ENCODE assay signal across 10 cellular contexts in the genomic region with DNA sequence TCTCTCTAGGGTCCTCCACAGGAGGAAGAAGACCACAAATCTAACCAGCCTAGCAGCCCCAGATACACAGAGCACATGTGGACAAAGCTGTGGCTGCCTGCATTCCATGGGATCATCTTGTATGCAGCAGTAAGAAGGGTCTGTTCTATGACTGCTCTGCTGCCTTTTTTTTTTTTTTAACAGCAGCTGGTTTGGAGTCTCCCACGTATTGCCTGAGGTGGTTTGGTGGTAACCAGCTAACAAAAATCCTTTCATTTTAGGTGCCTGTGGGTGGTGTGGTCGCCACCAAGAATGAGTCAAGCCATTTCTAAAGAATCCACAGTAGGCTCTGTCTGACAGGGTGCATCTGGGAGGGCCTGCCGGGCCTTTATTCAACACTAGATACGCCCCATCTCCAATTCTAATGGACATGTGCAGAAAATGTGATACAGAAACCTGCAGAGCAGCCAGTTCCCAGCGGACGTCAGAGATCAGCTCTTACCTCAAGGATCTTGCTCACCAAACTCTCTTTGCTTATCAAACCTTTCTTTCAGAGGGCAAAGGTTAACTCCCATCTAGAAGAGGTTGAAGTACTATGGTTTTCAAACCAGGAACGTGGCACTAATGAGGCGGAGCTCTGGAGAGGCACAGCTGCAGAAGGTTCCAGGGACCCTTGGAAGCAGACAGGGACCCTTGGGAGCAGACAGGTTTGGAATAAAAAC. TPM values are rescaled to one million over a fixed set of nuclear protein-coding genes. Genes with fewer than 3 reads are reported as not detected.
DNase-seq lines count a peak whose midpoint lies in the region; ATAC-seq and TF ChIP-seq lines count a peak whose summit lies in the region.
"Had no signal": no experiment of that assay in that cellular context is flagged by ENCODE, and none has a peak within 500 bp of the region (broad histone marks: within the 10 kb centered on the region; RNA-seq: fewer than 3 reads in every experiment).

No MANE protein-coding gene starts in this region.

- H3K36me3 ChIP-seq in heart left ventricle: no peaks in the 10 kb centered on the region

- H3K4me3 Mint-ChIP-seq in activated CD4-positive, alpha-beta memory T cell treated with anti-CD3 and anti-CD28 coated beads for 36 hours: no peak overlapping the region
- H3K4me3 Mint-ChIP-seq: neural crest cell had no signal

- no peak for TF ChIP-seq POLR2A in heart left ventricle (IDR thresholded peaks at IDR 0.05)

- H3K4me1 Mint-ChIP-seq in activated CD4-positive, alpha-beta memory T cell treated with anti-CD3 and anti-CD28 coated beads for 36 hours (ENCODE audit: low read depth): peaks cover 11% of the 10 kb centered on the region
- H3K4me1 Mint-ChIP-seq: neural crest cell had no signal

- no peak overlapping the region for H3K27ac Mint-ChIP-seq in activated CD4-positive, alpha-beta memory T cell treated with anti-CD3 and anti-CD28 coated beads for 36 hours

- H3K27ac ChIP-seq in heart left ventricle: no peak overlapping the region

- WGBS in heart left ventricle, 4 donors: 72 to 77% (median 74%) methylated on average over 8 of the region's 8 CpGs

- no peak for TF ChIP-seq CTCF in fibroblast of villous mesenchyme (IDR thresholded peaks at IDR 0.05; ENCODE audit: insufficient read depth, low read depth, low read length)
- no peak for TF ChIP-seq CTCF in heart left ventricle (IDR thresholded peaks at IDR 0.05)

- peaks cover 9% of the 10 kb centered on the region for H3K9me3 Mint-ChIP-seq in activated CD4-positive, alpha-beta memory T cell treated with anti-CD3 and anti-CD28 coated beads for 36 hours
- H3K9me3 Mint-ChIP-seq: neural crest cell had no signal

- intact Hi-C loops in activated CD4-positive, alpha-beta memory T cell treated with anti-CD3 and anti-CD28 coated beads for 36 hours (cut with micrococcal nuclease): loop anchor here (1.0 to 2.0 kb wide), 3 partner anchors 8 to 166 kb away; no protein-coding TSS in a partner anchor
- intact Hi-C loops in heart left ventricle (cut with DNase I): no loop called here

- DNase-seq in NK-92 treated with Interleukin-12 subunit alpha and Interleukin-12 subunit beta, amount 100 ng/mL, for 24 hours (lab: John Stamatoyannopoulos, UW): peak; percentile 67
- DNase-seq in NK-92 (lab: John Stamatoyannopoulos, UW; ENCODE audit: unreplicated experiment): no peak
- peak; percentile 91 for DNase-seq in activated CD4-positive, alpha-beta memory T cell treated with anti-CD3 and anti-CD28 coated beads for 36 hours
- DNase-seq in fibroblast of villous mesenchyme (ENCODE audit: low read depth): peak; percentile 56
- peak; percentile 34 for DNase-seq in stimulated activated CD8-positive, alpha-beta memory T cell treated with anti-CD3 and anti-CD28 coated beads, Interleukin-7, amount 100 ng/mL, for 24 hours (ENCODE audit: low read depth)
- no peak for DNase-seq in heart left ventricle
- DNase-seq: 8988T had no signal

- no peaks in the 10 kb centered on the region for H3K4me1 ChIP-seq in heart left ventricle

- ATAC-seq in esophagus mucosa (no peak), heart left ventricle (no peak), GM19328 (IDR thresholded peaks at IDR 0.05; ENCODE audit: unreplicated experiment) (no peak)

- H3K9me3 ChIP-seq in heart left ventricle: no peaks in the 10 kb centered on the region

- H3K4me3 ChIP-seq in fibroblast of villous mesenchyme (ENCODE audit: low read depth, low read length) (no peak overlapping the region), heart left ventricle (no peak overlapping the region)

- POLR2A ChIA-PET in activated CD4-positive, alpha-beta memory T cell treated with anti-CD3 and anti-CD28 coated beads for 36 hours (lab: Charles Lee): no interaction called here

- H3K36me3 Mint-ChIP-seq in activated CD4-positive, alpha-beta memory T cell treated with anti-CD3 and anti-CD28 coated beads for 36 hours: peaks cover 16% of the 10 kb centered on the region

- CTCF ChIA-PET in activated CD4-positive, alpha-beta memory T cell treated with anti-CD3 and anti-CD28 coated beads for 36 hours (lab: Charles Lee): interaction anchor here (0.9 to 1.2 kb wide), 2 partner anchors 27 to 167 kb away, joined by 3 read pairs; partner anchors contain the start of gene STX16

- peaks cover 21% of the 10 kb centered on the region for H3K27me3 Mint-ChIP-seq in activated CD4-positive, alpha-beta memory T cell treated with anti-CD3 and anti-CD28 coated beads for 36 hours

- no peaks in the 10 kb centered on the region for H3K27me3 ChIP-seq in heart left ventricle

RNA-seq across cellular contexts. Expression of gene GNAS-AS1, which starts 32.0 kb away (rescaled TPM):
- 1 to 10 TPM; 1.1 to 1.3 TPM for total RNA-seq in activated CD4-positive, alpha-beta memory T cell treated with anti-CD3 and anti-CD28 coated beads for 36 hours
- total RNA-seq in fibroblast of villous mesenchyme: 0.43 and 0.64 TPM in 2 replicates
- total RNA-seq in esophagus mucosa: 0.64 TPM
- total RNA-seq in heart left ventricle: under 1 TPM in 7 of 9 donors, not detected in 2; 0.22 to 0.79 (median 0.29) TPM
- under 1 TPM; 0.17 to 0.91 TPM for polyA plus RNA-seq in heart left ventricle

RNA-seq across cellular contexts. Expression of gene GNAS, which starts 33.8 kb away (rescaled TPM):
- total RNA-seq in activated CD4-positive, alpha-beta memory T cell treated with anti-CD3 and anti-CD28 coated beads for 36 hours: 100 to 1,000 TPM; 658 to 692 TPM
- total RNA-seq in fibroblast of villous mesenchyme: 345 and 361 TPM in 2 replicates
- 361 TPM for total RNA-seq in esophagus mucosa
- total RNA-seq in heart left ventricle: 1,000 to 10,000 TPM; 1,430 to 2,119 (median 1,604) TPM
- 1,000 to 10,000 TPM; 1,246 to 2,999 TPM for polyA plus RNA-seq in heart left ventricle

Comparison
In these comparisons a context has a peak if more than half of its experiments do, and no peak if none do; other contexts are left out.
1. DNase-seq: peak in NK-92 treated with Interleukin-12 subunit alpha and Interleukin-12 subunit beta, amount 100 ng/mL, for 24 hours (single experiment), activated CD4-positive, alpha-beta memory T cell treated with anti-CD3 and anti-CD28 coated beads for 36 hours (single experiment), fibroblast of villous mesenchyme (single experiment) and stimulated activated CD8-positive, alpha-beta memory T cell treated with anti-CD3 and anti-CD28 coated beads, Interleukin-7, amount 100 ng/mL, for 24 hours (single experiment); none in NK-92 (single experiment) and heart left ventricle (0 of 5).